1 cellular context compared by ENCODE assay signal in the genomic region with DNA sequence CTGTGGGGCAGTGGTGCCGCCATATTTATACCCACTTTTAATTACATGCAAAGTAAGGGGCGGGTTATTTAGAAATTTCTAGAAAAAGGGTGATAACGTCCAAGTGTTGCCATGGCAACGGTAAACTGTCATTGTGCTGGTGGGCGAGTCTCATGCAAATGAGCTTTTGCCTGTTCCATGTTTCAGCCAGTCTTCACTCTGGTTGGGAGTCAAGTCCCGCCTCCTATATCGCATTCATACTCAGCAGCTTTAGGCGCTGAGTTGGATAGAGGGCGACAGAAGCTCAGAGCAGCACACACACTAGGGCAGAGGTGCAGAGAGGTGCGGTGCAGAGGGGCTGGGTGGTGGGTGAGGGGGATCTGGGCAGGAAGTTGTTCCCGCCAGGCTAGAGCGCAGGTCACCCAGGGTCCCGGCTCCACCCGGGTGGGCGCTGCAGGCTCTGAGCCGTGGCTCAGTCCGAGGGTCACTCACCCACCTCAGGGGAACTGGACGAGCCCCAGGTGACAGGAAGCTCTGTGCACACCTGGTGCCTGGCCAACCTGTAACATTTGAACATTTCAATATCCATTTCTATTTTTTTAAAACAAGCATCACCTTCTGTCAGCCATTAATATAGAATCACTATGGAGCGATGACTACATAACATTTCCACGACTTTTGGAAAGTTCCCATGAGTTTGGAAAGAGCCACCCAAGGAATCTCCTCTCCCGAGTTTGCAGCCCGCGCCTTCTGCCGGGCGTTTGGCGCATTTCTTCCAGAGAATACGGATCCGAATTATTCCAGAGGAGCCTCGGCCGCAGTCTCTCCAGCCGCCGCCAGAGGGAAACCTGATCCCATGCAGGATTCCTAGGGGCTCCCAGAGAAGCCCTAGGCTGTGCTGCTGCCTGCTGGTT.
TF ChIP-seq lines count a peak whose summit lies in the region.

No MANE protein-coding gene starts in this region.

TF ChIP-seq in K562, 482 proteins besides CTCF, POLR2A, EP300 and RAD21 (continued from another document):
- no peak for TF ChIP-seq KLF13 (tag; IDR thresholded peaks at IDR 0.05; ENCODE audit: borderline replicate concordance, low read depth)
- TF ChIP-seq HNRNPLL (IDR thresholded peaks at IDR 0.05; ENCODE audit: low read depth, low read length, poor library complexity, severe bottlenecking) = peak; percentile 35
- TF ChIP-seq ZNF140 (CRISPR knock-in tag; IDR thresholded peaks at IDR 0.05) = no peak
- TF ChIP-seq SMC3 (conservative IDR thresholded peaks at IDR 0.05; ENCODE audit: insufficient read depth, low read depth, low read length) = peak; percentile 42
- TF ChIP-seq SP1 (CRISPR knock-in tag; IDR thresholded peaks at IDR 0.05) = no peak
- TF ChIP-seq KDM2B (CRISPR knock-in tag; IDR thresholded peaks at IDR 0.05) = no peak
- peak; percentile 87 for TF ChIP-seq ZSCAN29 (IDR thresholded peaks at IDR 0.05)
- peak in 1 of 3 experiments; percentile 45 for TF ChIP-seq YY1 (IDR thresholded peaks at IDR 0.05; ENCODE audit: borderline replicate concordance in 1 of 3, control insufficient read depth in 1 of 3, extremely low read depth in 1 of 3, insufficient read depth in 3 of 3, insufficient read length in 1 of 3, insufficient replicate concordance in 2 of 3, low read depth in 1 of 3, low read length in 2 of 3)
- TF ChIP-seq, protein P1, sequence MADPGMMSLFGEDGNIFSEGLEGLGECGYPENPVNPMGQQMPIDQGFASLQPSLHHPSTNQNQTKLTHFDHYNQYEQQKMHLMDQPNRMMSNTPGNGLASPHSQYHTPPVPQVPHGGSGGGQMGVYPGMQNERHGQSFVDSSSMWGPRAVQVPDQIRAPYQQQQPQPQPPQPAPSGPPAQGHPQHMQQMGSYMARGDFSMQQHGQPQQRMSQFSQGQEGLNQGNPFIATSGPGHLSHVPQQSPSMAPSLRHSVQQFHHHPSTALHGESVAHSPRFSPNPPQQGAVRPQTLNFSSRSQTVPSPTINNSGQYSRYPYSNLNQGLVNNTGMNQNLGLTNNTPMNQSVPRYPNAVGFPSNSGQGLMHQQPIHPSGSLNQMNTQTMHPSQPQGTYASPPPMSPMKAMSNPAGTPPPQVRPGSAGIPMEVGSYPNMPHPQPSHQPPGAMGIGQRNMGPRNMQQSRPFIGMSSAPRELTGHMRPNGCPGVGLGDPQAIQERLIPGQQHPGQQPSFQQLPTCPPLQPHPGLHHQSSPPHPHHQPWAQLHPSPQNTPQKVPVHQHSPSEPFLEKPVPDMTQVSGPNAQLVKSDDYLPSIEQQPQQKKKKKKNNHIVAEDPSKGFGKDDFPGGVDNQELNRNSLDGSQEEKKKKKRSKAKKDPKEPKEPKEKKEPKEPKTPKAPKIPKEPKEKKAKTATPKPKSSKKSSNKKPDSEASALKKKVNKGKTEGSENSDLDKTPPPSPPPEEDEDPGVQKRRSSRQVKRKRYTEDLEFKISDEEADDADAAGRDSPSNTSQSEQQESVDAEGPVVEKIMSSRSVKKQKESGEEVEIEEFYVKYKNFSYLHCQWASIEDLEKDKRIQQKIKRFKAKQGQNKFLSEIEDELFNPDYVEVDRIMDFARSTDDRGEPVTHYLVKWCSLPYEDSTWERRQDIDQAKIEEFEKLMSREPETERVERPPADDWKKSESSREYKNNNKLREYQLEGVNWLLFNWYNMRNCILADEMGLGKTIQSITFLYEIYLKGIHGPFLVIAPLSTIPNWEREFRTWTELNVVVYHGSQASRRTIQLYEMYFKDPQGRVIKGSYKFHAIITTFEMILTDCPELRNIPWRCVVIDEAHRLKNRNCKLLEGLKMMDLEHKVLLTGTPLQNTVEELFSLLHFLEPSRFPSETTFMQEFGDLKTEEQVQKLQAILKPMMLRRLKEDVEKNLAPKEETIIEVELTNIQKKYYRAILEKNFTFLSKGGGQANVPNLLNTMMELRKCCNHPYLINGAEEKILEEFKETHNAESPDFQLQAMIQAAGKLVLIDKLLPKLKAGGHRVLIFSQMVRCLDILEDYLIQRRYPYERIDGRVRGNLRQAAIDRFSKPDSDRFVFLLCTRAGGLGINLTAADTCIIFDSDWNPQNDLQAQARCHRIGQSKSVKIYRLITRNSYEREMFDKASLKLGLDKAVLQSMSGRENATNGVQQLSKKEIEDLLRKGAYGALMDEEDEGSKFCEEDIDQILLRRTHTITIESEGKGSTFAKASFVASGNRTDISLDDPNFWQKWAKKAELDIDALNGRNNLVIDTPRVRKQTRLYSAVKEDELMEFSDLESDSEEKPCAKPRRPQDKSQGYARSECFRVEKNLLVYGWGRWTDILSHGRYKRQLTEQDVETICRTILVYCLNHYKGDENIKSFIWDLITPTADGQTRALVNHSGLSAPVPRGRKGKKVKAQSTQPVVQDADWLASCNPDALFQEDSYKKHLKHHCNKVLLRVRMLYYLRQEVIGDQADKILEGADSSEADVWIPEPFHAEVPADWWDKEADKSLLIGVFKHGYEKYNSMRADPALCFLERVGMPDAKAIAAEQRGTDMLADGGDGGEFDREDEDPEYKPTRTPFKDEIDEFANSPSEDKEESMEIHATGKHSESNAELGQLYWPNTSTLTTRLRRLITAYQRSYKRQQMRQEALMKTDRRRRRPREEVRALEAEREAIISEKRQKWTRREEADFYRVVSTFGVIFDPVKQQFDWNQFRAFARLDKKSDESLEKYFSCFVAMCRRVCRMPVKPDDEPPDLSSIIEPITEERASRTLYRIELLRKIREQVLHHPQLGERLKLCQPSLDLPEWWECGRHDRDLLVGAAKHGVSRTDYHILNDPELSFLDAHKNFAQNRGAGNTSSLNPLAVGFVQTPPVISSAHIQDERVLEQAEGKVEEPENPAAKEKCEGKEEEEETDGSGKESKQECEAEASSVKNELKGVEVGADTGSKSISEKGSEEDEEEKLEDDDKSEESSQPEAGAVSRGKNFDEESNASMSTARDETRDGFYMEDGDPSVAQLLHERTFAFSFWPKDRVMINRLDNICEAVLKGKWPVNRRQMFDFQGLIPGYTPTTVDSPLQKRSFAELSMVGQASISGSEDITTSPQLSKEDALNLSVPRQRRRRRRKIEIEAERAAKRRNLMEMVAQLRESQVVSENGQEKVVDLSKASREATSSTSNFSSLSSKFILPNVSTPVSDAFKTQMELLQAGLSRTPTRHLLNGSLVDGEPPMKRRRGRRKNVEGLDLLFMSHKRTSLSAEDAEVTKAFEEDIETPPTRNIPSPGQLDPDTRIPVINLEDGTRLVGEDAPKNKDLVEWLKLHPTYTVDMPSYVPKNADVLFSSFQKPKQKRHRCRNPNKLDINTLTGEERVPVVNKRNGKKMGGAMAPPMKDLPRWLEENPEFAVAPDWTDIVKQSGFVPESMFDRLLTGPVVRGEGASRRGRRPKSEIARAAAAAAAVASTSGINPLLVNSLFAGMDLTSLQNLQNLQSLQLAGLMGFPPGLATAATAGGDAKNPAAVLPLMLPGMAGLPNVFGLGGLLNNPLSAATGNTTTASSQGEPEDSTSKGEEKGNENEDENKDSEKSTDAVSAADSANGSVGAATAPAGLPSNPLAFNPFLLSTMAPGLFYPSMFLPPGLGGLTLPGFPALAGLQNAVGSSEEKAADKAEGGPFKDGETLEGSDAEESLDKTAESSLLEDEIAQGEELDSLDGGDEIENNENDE (IDR thresholded peaks at IDR 0.05; ENCODE audit: low read depth, low read length) = peak; percentile 95
- TF ChIP-seq HLTF (IDR thresholded peaks at IDR 0.05) = no peak
